8 cellular contexts compared by ENCODE assay signal in the genomic region with DNA sequence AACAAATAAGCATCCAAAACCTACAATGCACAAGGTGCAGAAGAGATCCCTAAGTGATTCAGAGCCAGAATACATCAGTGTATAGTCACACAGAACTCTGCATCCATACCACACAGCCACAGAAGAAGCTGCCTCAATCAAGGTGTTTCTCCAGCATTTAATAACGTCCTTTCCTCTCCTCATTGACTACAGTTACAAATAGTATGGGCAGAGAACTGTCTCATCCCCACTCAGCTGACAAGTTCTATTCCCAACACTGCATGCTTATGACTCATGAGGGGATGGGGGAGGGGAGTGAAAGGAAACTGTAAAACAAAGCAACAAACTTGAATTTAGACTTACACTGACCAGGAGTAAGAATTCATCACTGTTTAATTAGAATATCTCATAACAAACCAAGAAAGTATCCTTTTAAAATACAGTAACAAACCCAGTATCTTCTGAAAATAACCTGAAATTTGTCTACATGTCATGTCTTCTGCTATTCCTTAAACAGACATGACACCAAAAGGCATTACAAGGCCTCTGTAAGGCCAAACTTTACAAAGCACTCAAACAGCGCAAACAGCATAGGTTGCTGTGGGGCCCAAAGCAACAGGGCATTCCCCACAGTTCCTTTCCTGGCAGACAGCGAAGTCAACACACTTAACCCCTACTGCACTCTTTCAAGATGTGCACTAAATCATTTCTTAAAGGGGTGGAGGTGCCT. TPM values are rescaled to one million over a fixed set of nuclear protein-coding genes. Genes with fewer than 3 reads are reported as not detected.
DNase-seq lines count a peak whose midpoint lies in the region; ATAC-seq and TF ChIP-seq lines count a peak whose summit lies in the region.

No MANE protein-coding gene starts in this region.

- DNase-seq in COLO829 (ENCODE audit: low spot score) (peak; percentile 87), H9 (no peak), Peyer's patch (peak in 1 of 3 donors; percentile 63), iPS-NIHi7 (ENCODE audit: extremely low spot score) (peak; percentile 32), NCI-H2171 (lab: John Stamatoyannopoulos, UW) (no peak)

- H3K36me3 Mint-ChIP-seq in H9 (ENCODE audit: insufficient read depth in 1 of 3, low read depth in 3 of 3) (peaks cover 0 to 8% (median 6%) of the 10 kb centered on the region in 3 experiments; a peak in 2 of 7 replicates), brain (peaks cover 16% of the 10 kb centered on the region)

- H2BK5ac ChIP-seq in H9 (ENCODE audit: insufficient read length, low read length) = no peak overlapping the region

- no peak overlapping the region for H3T11ph ChIP-seq in H9 (ENCODE audit: low read length)

- H3K27me3 Mint-ChIP-seq in H9 (ENCODE audit: low read depth) (no peaks in the 10 kb centered on the region), brain (no peaks in the 10 kb centered on the region)

- no peak for ATAC-seq in HG02571 (IDR thresholded peaks at IDR 0.05; ENCODE audit: unreplicated experiment)

- H3K23me2 ChIP-seq in H9 (ENCODE audit: insufficient read length, low read depth, low read length, poor library complexity, severe bottlenecking) = no peaks in the 10 kb centered on the region

- no peak overlapping the region for H2AFZ ChIP-seq in H9 (ENCODE audit: low read length)

- no peak overlapping the region for H2AK5ac ChIP-seq in H9 (ENCODE audit: insufficient read length, low read length)

- H3K56ac ChIP-seq in H9 (ENCODE audit: insufficient read length, low read depth, low read length) = no peak overlapping the region

- H3K4ac ChIP-seq in H9 (ENCODE audit: low read depth, low read length) = no peak overlapping the region

- no peak overlapping the region for H2BK15ac ChIP-seq in H9 (ENCODE audit: low read depth, low read length)

- peaks cover 0 to 3% (median 0%) of the 10 kb centered on the region in 3 donors for H3K36me3 ChIP-seq in Peyer's patch

- H2BK12ac ChIP-seq in H9 (ENCODE audit: insufficient read length, low read depth, low read length) = no peak overlapping the region

- H3K27ac ChIP-seq in H9 (ENCODE audit: insufficient read length, low read depth, low read length) (no peak overlapping the region), Peyer's patch (peak overlapping the region in 3 of 4 donors; percentile 38 to 57 (median 54)), skin epidermis (peak overlapping the region in 19 of 21 experiments; percentile 37 to 91 (median 69))

- no peak overlapping the region for H3K14ac ChIP-seq in H9 (ENCODE audit: insufficient read depth, low read length)

- no peaks in the 10 kb centered on the region for H3K9me3 ChIP-seq in H9 (ENCODE audit: control insufficient read depth, low read depth, low read length)
- no peaks in the 10 kb centered on the region for H3K9me3 ChIP-seq in Peyer's patch

- H2BK120ac ChIP-seq in H9 (ENCODE audit: low read depth, low read length, poor library complexity, severe bottlenecking) = no peak overlapping the region

- H3K9ac ChIP-seq in H9 (ENCODE audit: extremely low read depth, insufficient read length, low read length) = no peak overlapping the region

- peaks cover 11% of the 10 kb centered on the region for H3K79me1 ChIP-seq in H9 (ENCODE audit: insufficient read depth, low read depth, low read length, poor library complexity, severe bottlenecking)

- H3K4me1 ChIP-seq in H9 (ENCODE audit: insufficient read depth, low read length) = peaks cover 12% of the 10 kb centered on the region; the same call in 1 of the 2 replicates
- H3K4me1 ChIP-seq in Peyer's patch = peaks cover 0 to 53% (median 14%) of the 10 kb centered on the region in 4 donors

- H3K4me3 Mint-ChIP-seq in H9 (peak overlapping the region in 1 of 2 experiments; percentile 1; a peak in 1 of 5 replicates), brain (peak overlapping the region; percentile 15 to 82 (median 75))

- no peak overlapping the region for H3K18ac ChIP-seq in H9 (ENCODE audit: insufficient read length, low read depth, low read length)

- no peak overlapping the region for H4K91ac ChIP-seq in H9 (ENCODE audit: insufficient read length, low read depth, low read length)

- no peak overlapping the region for H2BK20ac ChIP-seq in H9 (ENCODE audit: low read depth, low read length, poor library complexity, severe bottlenecking)

- H3K9me3 Mint-ChIP-seq in H9 = no peaks in the 10 kb centered on the region
- H3K9me3 Mint-ChIP-seq in brain = no peaks in the 10 kb centered on the region

- no peak overlapping the region for H3K23ac ChIP-seq in H9 (ENCODE audit: insufficient read length, low read depth, low read length)

- no CpG with 5 or more reads among the region's 3 CpGs for WGBS in H9 (ENCODE audit: extremely low coverage, insufficient read length, low lambda C conversion rate)

- no peak for TF ChIP-seq POLR2A in Peyer's patch (IDR thresholded peaks at IDR 0.05)

- H3K27ac Mint-ChIP-seq in H9 (peak overlapping the region; percentile 14 to 86 (median 33); a peak in 5 of 7 replicates), brain (peak overlapping the region; percentile 59 to 96 (median 96))

- H3K4me1 Mint-ChIP-seq in H9 (peaks cover 41 to 44% of the 10 kb centered on the region in 2 experiments), brain (peaks cover 66% of the 10 kb centered on the region)

- H3K4me2 ChIP-seq in H9 (ENCODE audit: insufficient read depth, insufficient read length, low read length) = peak overlapping the region; percentile 1

- H4K20me1 ChIP-seq in H9 (ENCODE audit: control insufficient read depth, insufficient read depth, insufficient read length) = peaks cover 2% of the 10 kb centered on the region

- H3K4me3 ChIP-seq in Peyer's patch (peak overlapping the region in 1 of 4 donors; percentile 25), skin epidermis (peak overlapping the region in 1 of 7 experiments; percentile 3)

- H4K8ac ChIP-seq in H9 (replicated peaks; ENCODE audit: insufficient read length, low read depth, low read length) = no peak overlapping the region

- peaks cover 51% of the 10 kb centered on the region; the same call in 1 of the 2 replicates for H3K79me2 ChIP-seq in H9 (ENCODE audit: insufficient read depth, low read length)

- no peak overlapping the region for H4K5ac ChIP-seq in H9 (ENCODE audit: insufficient read length, low read depth, low read length)

- no peaks in the 10 kb centered on the region for H3K27me3 ChIP-seq in H9 (ENCODE audit: insufficient read depth, low read length)
- no peaks in the 10 kb centered on the region for H3K27me3 ChIP-seq in Peyer's patch

- TF ChIP-seq CTCF in H9 (conservative IDR thresholded peaks at IDR 0.05) = no peak
- TF ChIP-seq CTCF in Peyer's patch (IDR thresholded peaks at IDR 0.05) = no peak
- no peak for TF ChIP-seq CTCF in brain (conservative IDR thresholded peaks at IDR 0.05)

RNA-seq across cellular contexts. Expression of gene CELF1, which starts 29.3 kb away (rescaled TPM):
- total RNA-seq in H9 (2021) (211 and 217 TPM in 2 replicates), Peyer's patch (100 to 1,000 TPM in 3 of 4 donors, 10 to 100 TPM in 1; 90.7 to 134 (median 121) TPM)
- 47.2 TPM for polyA plus RNA-seq in brain (ENCODE audit: insufficient read depth, low read depth, low replicate concordance)

RNA-seq across cellular contexts. Expression of gene PTPMT1, which starts 41.8 kb away (rescaled TPM):
- total RNA-seq in H9 (2021) (66.0 and 72.9 TPM in 2 replicates), Peyer's patch (10 to 100 TPM; 43.1 to 80.9 (median 65.8) TPM)
- polyA plus RNA-seq in brain (ENCODE audit: insufficient read depth, low read depth, low replicate concordance) = 52.2 TPM

RNA-seq across cellular contexts. Expression of gene KBTBD4, which starts 55.1 kb away (rescaled TPM):
- total RNA-seq in H9 (2021) (15.2 and 15.9 TPM in 2 replicates), Peyer's patch (10 to 100 TPM in 2 of 4 donors, 1 to 10 TPM in 2; 6.6 to 11.9 (median 9.7) TPM)
- polyA plus RNA-seq in brain (ENCODE audit: insufficient read depth, low read depth, low replicate concordance) = 19.2 TPM

RNA-seq across cellular contexts. Expression of gene NDUFS3, which starts 55.2 kb away (rescaled TPM):
- total RNA-seq in H9 (2021) (130 and 144 TPM in 2 replicates), Peyer's patch (100 to 1,000 TPM; 109 to 152 (median 126) TPM)
- polyA plus RNA-seq in brain (ENCODE audit: insufficient read depth, low read depth, low replicate concordance) = 158 TPM

Comparison
In these comparisons a context has a peak if more than half of its experiments do, and no peak if none do; other contexts are left out.
1. DNase-seq: peak in COLO829 (single experiment) and iPS-NIHi7 (single experiment); none in H9 (single experiment) and NCI-H2171 (single experiment).